In the genomic region with DNA sequence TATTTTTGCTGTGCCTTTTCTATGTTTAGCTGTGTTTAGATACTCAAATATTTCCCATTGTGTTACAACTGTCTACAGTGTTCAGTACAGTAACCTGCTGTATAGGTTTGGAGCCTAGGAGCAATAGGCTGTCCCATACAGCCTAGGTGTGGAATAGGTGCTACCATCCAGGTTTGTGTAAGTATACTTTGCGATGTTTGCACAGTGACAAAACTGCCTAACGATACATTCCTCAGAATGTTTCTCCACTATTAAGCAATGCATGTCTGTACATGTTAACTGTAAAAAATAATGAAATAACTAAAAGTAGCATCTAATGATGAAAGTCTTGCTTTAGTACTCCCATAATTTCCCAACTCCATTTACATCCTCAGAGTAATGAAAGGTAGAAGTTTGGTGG, we compare ENCODE assay signal across 16 cellular contexts.
"Had no signal": no experiment of that assay in that cellular context is flagged by ENCODE, and none has a peak within 500 bp of the region (broad histone marks: within the 10 kb centered on the region; RNA-seq: fewer than 3 reads in every experiment).

No MANE protein-coding gene starts in this region.

- H3K36me3 ChIP-seq: ovary had no signal

- DNase-seq: activated CD4-positive, alpha-beta T cell treated with anti-CD3 and anti-CD28 coated beads for 1 hour; activated gamma-delta T cell treated with Interleukin-2 at 50 U/mL for 16 hours; activated T-cell treated with anti-CD3 and anti-CD28 coated beads, Interleukin-2, amount 50 U/mL, for 72 hours; effector memory CD8-positive, alpha-beta T cell; foreskin melanocyte; kidney glomerular epithelial cell; mesenchymal stem cell; natural killer cell; ovary; psoas muscle; stimulated activated CD4-positive, alpha-beta T cell treated with anti-CD3 and anti-CD28 coated beads, Interleukin-4, amount 100 ng/mL, for 1 hour; stomach; upper lobe of left lung had no signal

- H3K4me3 ChIP-seq: ovary, psoas muscle, smooth muscle cell, stomach, upper lobe of left lung had no signal

- H3K9me3 ChIP-seq: ovary, psoas muscle, stomach, upper lobe of left lung had no signal

- H3K27me3 ChIP-seq: ovary, stomach, upper lobe of left lung had no signal

- H3K4me1 ChIP-seq: psoas muscle, stomach, upper lobe of left lung had no signal

- H3K27ac ChIP-seq: ovary, psoas muscle, stomach, upper lobe of left lung, WERI-Rb-1 had no signal

- ATAC-seq: activated T-cell treated with anti-CD3 and anti-CD28 coated beads, Interleukin-2, amount 50 U/mL, for 72 hours; effector memory CD8-positive, alpha-beta T cell; natural killer cell; sciatic nerve had no signal
